33 cellular contexts compared by ENCODE assay signal in the genomic region with DNA sequence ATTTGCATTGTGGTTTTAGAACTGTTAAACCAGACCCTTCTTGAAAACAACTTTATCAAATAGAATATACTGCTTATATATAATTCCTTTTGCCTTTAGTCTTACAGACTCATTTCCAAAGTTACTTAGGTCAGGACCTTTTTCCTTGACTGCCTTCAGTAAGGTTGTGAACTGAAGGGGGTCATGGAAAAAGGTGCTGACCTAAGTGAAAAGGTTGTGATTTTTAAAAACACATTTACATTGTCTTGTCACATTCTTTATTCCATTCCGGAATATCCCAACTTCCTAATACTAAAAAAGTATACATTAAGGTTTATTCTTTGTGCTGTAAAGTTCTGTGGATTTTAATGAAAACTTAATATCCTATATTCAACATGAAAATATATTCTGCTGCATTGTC.
"Had no signal": no experiment of that assay in that cellular context is flagged by ENCODE, and none has a peak within 500 bp of the region (broad histone marks: within the 10 kb centered on the region; RNA-seq: fewer than 3 reads in every experiment).

No MANE protein-coding gene starts in this region.

- H3K27ac ChIP-seq: adrenal gland, ascending aorta, body of pancreas, brain microvascular endothelial cell, breast epithelium, cardiac muscle cell had no signal

- H3K27me3 ChIP-seq: adrenal gland, ascending aorta, body of pancreas, brain microvascular endothelial cell, breast epithelium, cardiac muscle cell had no signal

- ATAC-seq: activated naive CD4-positive, alpha-beta T cell treated with anti-CD3 and anti-CD28 coated beads, Interleukin-2, amount 50 U/mL, for 72 hours; activated naive CD8-positive, alpha-beta T cell treated with anti-CD3 and anti-CD28 coated beads, Interleukin-2, amount 50 U/mL, for 24 hours; activated T-cell treated with anti-CD3 and anti-CD28 coated beads, Interleukin-2, amount 50 U/mL, for 4 hours; activated T-cell treated with anti-CD3 and anti-CD28 coated beads, Interleukin-2, amount 50 U/mL, for 72 hours; activated T-helper 17 cell treated with anti-CD3 and anti-CD28 coated beads, Interleukin-2, amount 50 U/mL, for 72 hours; body of pancreas had no signal

- FAIRE-seq: astrocyte, bronchial epithelial cell had no signal

- H3K36me3 ChIP-seq: adrenal gland, ascending aorta, brain microvascular endothelial cell, breast epithelium, cardiac muscle cell had no signal

- DNase-seq: activated effector memory CD4-positive, alpha-beta T cell treated with anti-CD3 and anti-CD28 coated beads, Interleukin-2, amount 50 U/mL, for 16 hours; activated effector memory CD4-positive, alpha-beta T cell treated with Interleukin-2 at 50 U/mL for 16 hours; activated gamma-delta T cell; activated gamma-delta T cell treated with Interleukin-2 at 50 U/mL for 16 hours; activated naive CD4-positive, alpha-beta T cell; activated naive CD4-positive, alpha-beta T cell treated with anti-CD3 and anti-CD28 coated beads for 36 hours; activated naive CD4-positive, alpha-beta T cell treated with anti-CD3 and anti-CD28 coated beads, Interleukin-2, amount 10 ng/mL, durations not matched to agents 7 days and 5 days; activated naive CD4-positive, alpha-beta T cell treated with anti-CD3 and anti-CD28 coated beads, Interleukin-2, amount 50 U/mL, for 16 hours; activated naive CD4-positive, alpha-beta T cell treated with Interleukin-2 at 50 U/mL for 16 hours; activated naive CD8-positive, alpha-beta T cell treated with anti-CD3 and anti-CD28 coated beads for 36 hours; activated naive CD8-positive, alpha-beta T cell treated with anti-CD3 and anti-CD28 coated beads, Interleukin-2, amount 10 ng/mL, durations not matched to agents 7 days and 5 days; activated naive CD8-positive, alpha-beta T cell treated with anti-CD3 and anti-CD28 coated beads, Interleukin-2, amount 50 U/mL, for 24 hours; activated T-cell treated with anti-CD3 and anti-CD28 coated beads, Interleukin-2, amount 50 U/mL, for 24 hours; activated T-cell treated with anti-CD3 and anti-CD28 coated beads, Interleukin-2, amount 50 U/mL, for 4 hours; activated T-cell treated with anti-CD3 and anti-CD28 coated beads, Interleukin-2, amount 50 U/mL, for 48 hours; activated T-cell treated with anti-CD3 and anti-CD28 coated beads, Interleukin-2, amount 50 U/mL, for 72 hours; adrenal gland; amniotic stem cell; amygdala; anterior cingulate cortex; aorta; body of pancreas; brain microvascular endothelial cell; caudate nucleus; central memory CD4-positive, alpha-beta T cell; cerebellar nuclear complex had no signal

- H3K4me3 ChIP-seq: adrenal gland, ascending aorta, body of pancreas, breast epithelium, cardiac muscle cell had no signal

- H3K4me1 ChIP-seq: adrenal gland, ascending aorta, body of pancreas, breast epithelium had no signal

- H3K9me3 ChIP-seq: adrenal gland, ascending aorta, body of pancreas, breast epithelium had no signal
